8 cellular contexts compared by ENCODE assay signal in genomic region chr1:153727463-153728304, GRCh38. TPM values are rescaled to one million over a fixed set of nuclear protein-coding genes. Genes with fewer than 3 reads are reported as not detected.
DNase-seq lines count a peak whose midpoint lies in the region; ATAC-seq and TF ChIP-seq lines count a peak whose summit lies in the region.

TSS of gene INTS3 (plus strand) at chr1:153728050. CDS start at chr1:153728635, 585 bp downstream.

- no peaks in the 10 kb centered on the region for H4K20me1 ChIP-seq in MM.1S (ENCODE audit: insufficient read depth, low read length)

- H3K4me1 Mint-ChIP-seq in nephron progenitor cell = peaks cover 48% of the 10 kb centered on the region
- peaks cover 31% of the 10 kb centered on the region for H3K4me1 Mint-ChIP-seq in stimulated activated naive CD8-positive, alpha-beta T cell treated with anti-CD3 and anti-CD28 coated beads, Interleukin-15, amount 100 ng/mL, for 72 hours

- H3K36me3 ChIP-seq in HAP-1 (replicated peaks) (peaks cover 5% of the 10 kb centered on the region; the same call in 1 of the 2 replicates), MM.1S (replicated peaks; ENCODE audit: insufficient read depth, low read length) (no peaks in the 10 kb centered on the region)

- H3K4me2 ChIP-seq in MM.1S (ENCODE audit: low read depth, low read length) = peak within 1 kb of the TSS; percentile 99

- H3K4me3 ChIP-seq in HAP-1 (peak within 1 kb of the TSS; percentile 59), MM.1S (ENCODE audit: low read length) (peak within 1 kb of the TSS; percentile 90)

- peaks cover 5% of the 10 kb centered on the region for H3K27me3 Mint-ChIP-seq in nephron progenitor cell (ENCODE audit: low read depth, poor library complexity)
- no peaks in the 10 kb centered on the region for H3K27me3 Mint-ChIP-seq in stimulated activated naive CD8-positive, alpha-beta T cell treated with anti-CD3 and anti-CD28 coated beads, Interleukin-15, amount 100 ng/mL, for 72 hours

- H3K9me3 ChIP-seq in HAP-1 (no peaks in the 10 kb centered on the region), MM.1S (replicated peaks; ENCODE audit: insufficient read depth, low read length) (no peaks in the 10 kb centered on the region)

- peak; percentile 100 for DNase-seq in G401 (ENCODE audit: low spot score)
- peak; percentile 100 for DNase-seq in HAP-1 (ENCODE audit: low spot score in 2 of 2)
- DNase-seq in MM.1S = peak; percentile 100
- peak; percentile 100 for DNase-seq in SIG-M5 (lab: John Stamatoyannopoulos, UW)
- DNase-seq in activated gamma-delta T cell (lab: John Stamatoyannopoulos, UW) = peak; percentile 89
- peak; percentile 100 for DNase-seq in fibroblast of the conjunctiva (ENCODE audit: low read depth)
- DNase-seq in nephron progenitor cell = peak; percentile 98
- DNase-seq in stimulated activated naive CD8-positive, alpha-beta T cell treated with anti-CD3 and anti-CD28 coated beads, Interleukin-15, amount 100 ng/mL, for 72 hours = peak; percentile 98 to 100

- peak within 1 kb of the TSS; percentile 95 for H3K4me3 Mint-ChIP-seq in nephron progenitor cell
- H3K4me3 Mint-ChIP-seq in stimulated activated naive CD8-positive, alpha-beta T cell treated with anti-CD3 and anti-CD28 coated beads, Interleukin-15, amount 100 ng/mL, for 72 hours = peak within 1 kb of the TSS; percentile 86 to 99

- in situ Hi-C loops in G401 (cut with HindIII; ENCODE audit: low sequenced_read_pairs) = no loop called here
- in situ Hi-C loops in HAP-1 (cut with MboI; ENCODE audit: low sequenced_read_pairs) = no loop called here

- H3K4me1 ChIP-seq in HAP-1 (peaks cover 12% of the 10 kb centered on the region), MM.1S (ENCODE audit: low read length) (peaks cover 5% of the 10 kb centered on the region; the same call in 1 of the 2 replicates)

- peaks cover 14% of the 10 kb centered on the region for H3K79me2 ChIP-seq in MM.1S (ENCODE audit: low read length)

- peaks cover 17% of the 10 kb centered on the region for H3K36me3 Mint-ChIP-seq in nephron progenitor cell (ENCODE audit: low read depth)

- H3K27ac Mint-ChIP-seq in nephron progenitor cell = peak within 1 kb of the TSS; percentile 97
- peak within 1 kb of the TSS; percentile 97 for H3K27ac Mint-ChIP-seq in stimulated activated naive CD8-positive, alpha-beta T cell treated with anti-CD3 and anti-CD28 coated beads, Interleukin-15, amount 100 ng/mL, for 72 hours

- ATAC-seq in stimulated activated naive CD8-positive, alpha-beta T cell treated with anti-CD3 and anti-CD28 coated beads, Interleukin-15, amount 100 ng/mL, for 72 hours = peak; percentile 99

- H3K9me2 ChIP-seq in MM.1S (replicated peaks; ENCODE audit: insufficient read depth, low read length) = no peaks in the 10 kb centered on the region

- peak within 1 kb of the TSS; percentile 61; the same call in 1 of the 2 replicates for H3K27ac ChIP-seq in MM.1S (ENCODE audit: low read length)

- H3K27me3 ChIP-seq in HAP-1 (ENCODE audit: low read depth) = no peaks in the 10 kb centered on the region
- H3K27me3 ChIP-seq in MM.1S (replicated peaks; ENCODE audit: insufficient read depth, low read length) = no peaks in the 10 kb centered on the region

- H3K9ac ChIP-seq in MM.1S (ENCODE audit: low read length) = peak within 1 kb of the TSS; percentile 93

- H3K9me3 Mint-ChIP-seq in nephron progenitor cell = no peaks in the 10 kb centered on the region
- H3K9me3 Mint-ChIP-seq in stimulated activated naive CD8-positive, alpha-beta T cell treated with anti-CD3 and anti-CD28 coated beads, Interleukin-15, amount 100 ng/mL, for 72 hours = no peaks in the 10 kb centered on the region

- H3F3A ChIP-seq in MM.1S (ENCODE audit: insufficient read depth, low read length) = peaks cover 5% of the 10 kb centered on the region; the same call in 1 of the 2 replicates

- H2AFZ ChIP-seq in MM.1S (ENCODE audit: low read length) = peak within 1 kb of the TSS; percentile 98

- peak; percentile 30 for TF ChIP-seq CTCF in MM.1S (IDR thresholded peaks at IDR 0.05; ENCODE audit: low read length)
- no peak for TF ChIP-seq CTCF in nephron progenitor cell (IDR thresholded peaks at IDR 0.05)

RNA-seq across cellular contexts. Expression of gene INTS3, which starts in this region (rescaled TPM):
- 20.7 and 21.1 TPM in 2 replicates for total RNA-seq in G401 (2014; rRNA removed; shearing (Covaris generic))

Comparison
In these comparisons a context has a peak if more than half of its experiments do, and no peak if none do; other contexts are left out.
1. Peak in every context shown above with its lines: DNase-seq, ATAC-seq, H3K4me3 ChIP-seq and H3K27ac ChIP-seq.